ENCODE assay signal across 1 cellular context in the genomic region with DNA sequence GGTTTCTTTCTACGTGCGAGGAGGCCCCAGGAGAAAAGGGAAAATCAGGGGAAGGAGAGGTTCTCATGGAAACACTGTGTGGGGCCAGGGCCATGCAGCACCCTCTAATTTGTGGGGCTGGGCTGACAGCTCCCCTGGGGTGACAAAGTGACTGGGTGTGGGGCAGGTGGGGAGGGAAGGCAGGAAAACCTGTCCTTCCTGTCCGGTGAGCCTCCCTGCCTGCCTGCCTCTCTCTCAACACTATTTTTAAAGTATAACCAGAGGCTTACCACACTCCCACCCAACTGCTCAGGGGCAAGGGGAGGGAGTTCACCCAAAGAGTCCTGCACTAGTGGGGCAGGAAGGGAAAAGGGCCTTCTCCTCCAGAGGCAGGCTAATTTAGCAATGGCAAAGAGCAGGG.
TF ChIP-seq lines count a peak whose summit lies in the region.

No MANE protein-coding gene starts in this region.

TF ChIP-seq in H1, 55 proteins besides CTCF, POLR2A, EP300 and RAD21:
- TF ChIP-seq, protein P1, sequence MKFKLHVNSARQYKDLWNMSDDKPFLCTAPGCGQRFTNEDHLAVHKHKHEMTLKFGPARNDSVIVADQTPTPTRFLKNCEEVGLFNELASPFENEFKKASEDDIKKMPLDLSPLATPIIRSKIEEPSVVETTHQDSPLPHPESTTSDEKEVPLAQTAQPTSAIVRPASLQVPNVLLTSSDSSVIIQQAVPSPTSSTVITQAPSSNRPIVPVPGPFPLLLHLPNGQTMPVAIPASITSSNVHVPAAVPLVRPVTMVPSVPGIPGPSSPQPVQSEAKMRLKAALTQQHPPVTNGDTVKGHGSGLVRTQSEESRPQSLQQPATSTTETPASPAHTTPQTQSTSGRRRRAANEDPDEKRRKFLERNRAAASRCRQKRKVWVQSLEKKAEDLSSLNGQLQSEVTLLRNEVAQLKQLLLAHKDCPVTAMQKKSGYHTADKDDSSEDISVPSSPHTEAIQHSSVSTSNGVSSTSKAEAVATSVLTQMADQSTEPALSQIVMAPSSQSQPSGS (IDR thresholded peaks at IDR 0.05; ENCODE audit: low read length), result no peak
- TF ChIP-seq USF2 (IDR thresholded peaks at IDR 0.05; ENCODE audit: low read length) (no peak), CEBPB (IDR thresholded peaks at IDR 0.05; ENCODE audit: low read depth, low read length) (no peak), CHD7 (IDR thresholded peaks at IDR 0.05; ENCODE audit: insufficient replicate concordance, low read length) (no peak), CREB1 (IDR thresholded peaks at IDR 0.05) (no peak), TEAD4 (IDR thresholded peaks at IDR 0.05; ENCODE audit: low read depth, low read length) (no peak), POU5F1 (IDR thresholded peaks at IDR 0.05; ENCODE audit: low read depth, low read length) (no peak), RBBP5 (IDR thresholded peaks at IDR 0.05; ENCODE audit: borderline replicate concordance, low read depth, low read length) (no peak), SIN3A (conservative IDR thresholded peaks at IDR 0.05 in 1 of 2, IDR thresholded peaks at IDR 0.05 in 1 of 2; ENCODE audit: low read depth in 1 of 2, low read length in 2 of 2) (no peak), ZNF274 (IDR thresholded peaks at IDR 0.05; ENCODE audit: borderline replicate concordance, extremely low read depth, low read length) (no peak), SUZ12 (IDR thresholded peaks at IDR 0.05; ENCODE audit: low read length) (no peak), CHD1 (IDR thresholded peaks at IDR 0.05; ENCODE audit: low read depth, low read length) (no peak)
